27 cellular contexts compared by ENCODE assay signal in the genomic region with DNA sequence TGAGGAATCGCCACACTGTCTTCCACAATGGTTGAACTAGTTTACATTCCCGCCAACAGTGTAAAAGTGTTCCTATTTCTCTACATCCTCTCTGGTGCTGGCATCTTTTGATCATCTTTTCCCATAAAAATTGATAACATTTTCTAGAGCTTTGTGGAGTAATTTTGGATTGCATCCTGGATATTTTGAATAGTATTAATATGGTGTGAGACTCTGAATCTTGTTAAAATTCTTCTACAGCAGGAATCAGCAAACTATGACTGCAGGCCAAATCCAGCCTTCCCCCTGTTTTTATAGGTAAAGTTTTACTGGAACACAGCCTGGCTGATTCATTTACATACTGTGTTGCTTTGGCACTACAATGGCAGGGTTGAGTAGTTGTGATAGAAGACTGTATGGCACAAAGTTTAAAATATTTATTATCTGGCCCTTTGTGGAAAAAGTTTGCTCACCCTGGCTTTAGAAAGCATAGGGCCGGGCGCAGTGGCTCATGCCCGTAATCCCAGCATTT.
"Had no signal": no experiment of that assay in that cellular context is flagged by ENCODE, and none has a peak within 500 bp of the region (broad histone marks: within the 10 kb centered on the region; RNA-seq: fewer than 3 reads in every experiment).

No MANE protein-coding gene starts in this region.

- H3K4me1 ChIP-seq: esophagus squamous epithelium, lower lobe of right lung, suprapubic skin, transverse colon, upper lobe of right lung, uterus had no signal

- H3K27ac ChIP-seq: esophagus squamous epithelium, lower lobe of right lung, ovary, suprapubic skin, transverse colon, upper lobe of right lung, uterus had no signal

- H3K36me3 ChIP-seq: lower lobe of right lung, ovary, suprapubic skin, transverse colon, upper lobe of right lung, uterus had no signal

- DNase-seq: cortex of kidney; effector memory CD8-positive, alpha-beta T cell; erythroblast; esophagus squamous epithelium; foreskin melanocyte; glutamatergic neuron; hypothalamus; left ventricle myocardium superior; lower lobe of right lung; natural killer cell; occipital lobe; ovary; posterior cingulate gyrus; stimulated activated CD4-positive, alpha-beta T cell treated with anti-CD3 and anti-CD28 coated beads, Interleukin-12 subunit alpha, Interleukin-12 subunit beta, amount 100 ng/mL, for 4 hours; stimulated activated CD4-positive, alpha-beta T cell treated with anti-CD3 and anti-CD28 coated beads, Interleukin-1b, Interleukin-23, amount 100 ng/mL, for 48 hours; stimulated activated CD4-positive, alpha-beta T cell treated with anti-CD3 and anti-CD28 coated beads, Interleukin-4, amount 100 ng/mL, for 1 hour; stimulated activated CD8-positive, alpha-beta memory T cell treated with anti-CD3 and anti-CD28 coated beads, Interleukin-4, amount 100 ng/mL, for 48 hours; stimulated activated naive CD4-positive, alpha-beta T cell; stimulated activated naive CD8-positive, alpha-beta T cell treated with anti-CD3 and anti-CD28 coated beads, Interleukin-15, amount 100 ng/mL, for 72 hours; transverse colon; upper lobe of right lung; uterus had no signal

- FAIRE-seq: endometrium, keratinocyte had no signal

- H3K4me3 ChIP-seq: esophagus squamous epithelium, lower lobe of right lung, ovary, smooth muscle cell, suprapubic skin, transverse colon, upper lobe of right lung, uterus had no signal

- H3K9me3 ChIP-seq: esophagus squamous epithelium, lower lobe of right lung, ovary, suprapubic skin, transverse colon, upper lobe of right lung, uterus had no signal

- H3K4me2 ChIP-seq: smooth muscle cell had no signal

- ATAC-seq: effector memory CD8-positive, alpha-beta T cell; left ventricle myocardium superior; lower lobe of right lung; natural killer cell; sciatic nerve; stimulated activated naive CD8-positive, alpha-beta T cell treated with anti-CD3 and anti-CD28 coated beads, Interleukin-15, amount 100 ng/mL, for 72 hours; upper lobe of right lung had no signal

- H3K27me3 ChIP-seq: esophagus squamous epithelium, ovary, suprapubic skin, upper lobe of right lung, uterus had no signal
